Comparison of ENCODE assay signal across 8 cellular contexts in the genomic region with DNA sequence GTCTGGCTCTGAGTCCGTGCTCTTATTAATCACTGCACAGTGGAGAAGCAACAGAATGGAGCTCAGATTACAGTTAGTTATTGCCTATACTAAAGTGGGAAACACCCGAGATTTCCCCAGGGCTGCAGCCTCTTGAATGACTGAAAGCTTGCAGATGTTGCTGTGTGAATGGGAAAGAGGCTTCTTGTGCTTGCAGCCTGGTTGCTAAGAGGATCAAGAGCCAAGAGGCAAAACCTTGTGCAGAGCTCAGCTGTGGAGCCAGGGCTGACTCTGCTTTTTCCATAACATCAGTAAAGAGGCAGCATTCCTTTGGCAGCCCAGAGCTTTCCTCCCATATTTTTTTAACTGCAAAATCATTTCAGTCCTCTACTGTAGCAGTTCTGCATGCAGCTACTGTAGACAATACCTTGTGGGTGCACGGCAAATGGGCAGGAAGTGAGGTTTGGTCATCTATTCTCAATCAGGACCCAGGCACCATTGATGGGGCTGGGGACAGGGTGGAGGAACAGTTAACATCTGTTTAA.
DNase-seq lines count a peak whose midpoint lies in the region; ATAC-seq and TF ChIP-seq lines count a peak whose summit lies in the region.

No MANE protein-coding gene starts in this region.

- no peak overlapping the region for H3K4me3 Mint-ChIP-seq in GM23338

- H3K4me3 ChIP-seq in GM23338: no peak overlapping the region
- H3K4me3 ChIP-seq in heart right ventricle: no peak overlapping the region
- no peak overlapping the region for H3K4me3 ChIP-seq in spleen

- no peaks in the 10 kb centered on the region for H3K79me2 ChIP-seq in GM23338 (replicated peaks; ENCODE audit: insufficient read depth)

- no peak for TF ChIP-seq POLR2A in spleen (IDR thresholded peaks at IDR 0.05)

- H3K9me3 Mint-ChIP-seq in GM23338: peaks cover 32% of the 10 kb centered on the region

- H3F3A ChIP-seq in GM23338 (replicated peaks; ENCODE audit: low read depth): peaks cover 7% of the 10 kb centered on the region

- H3K36me3 ChIP-seq in GM23338 (ENCODE audit: insufficient read depth) (peaks cover 2% of the 10 kb centered on the region; the same call in 1 of the 2 replicates), heart right ventricle (peaks cover 0 to 34% (median 0%) of the 10 kb centered on the region in 9 donors), spleen (peaks cover 0 to 32% (median 11%) of the 10 kb centered on the region in 6 donors)

- no peaks in the 10 kb centered on the region for H3K27me3 Mint-ChIP-seq in GM23338 (ENCODE audit: insufficient read depth, low read depth, poor library complexity)

- no peak overlapping the region for H2AFZ ChIP-seq in GM23338

- ATAC-seq in GM23338: peak; percentile 80
- peak; percentile 41 to 92 (median 88) for ATAC-seq in heart right ventricle

- H3K4me2 ChIP-seq in GM23338: no peak overlapping the region

- no peaks in the 10 kb centered on the region for H3K9me2 ChIP-seq in GM23338 (ENCODE audit: insufficient read depth)

- intact Hi-C loops in heart right ventricle (cut with DNase I) (no loop called here), spleen (cut with DNase I; ENCODE audit: low total_unique reads) (no loop called here)

- H3K27ac ChIP-seq in GM23338 (ENCODE audit: low read depth): peak overlapping the region; percentile 70; the same call in 1 of the 2 replicates
- H3K27ac ChIP-seq in heart right ventricle: no peak overlapping the region
- H3K27ac ChIP-seq in spleen: no peak overlapping the region

- TF ChIP-seq CTCF in GM23338 (conservative IDR thresholded peaks at IDR 0.05; ENCODE audit: low read depth in 2 of 2): no peak
- TF ChIP-seq CTCF in heart right ventricle (IDR thresholded peaks at IDR 0.05): no peak
- no peak for TF ChIP-seq CTCF in spleen (IDR thresholded peaks at IDR 0.05 in 8 of 11, conservative IDR thresholded peaks at IDR 0.05 in 3 of 11)

- WGBS in heart right ventricle, 2 donors: 28 to 40% methylated on average over 3 of the region's 3 CpGs
- WGBS in spleen, 5 donors: 30 to 51% (median 45%) methylated on average over 3 of the region's 3 CpGs

- H3K4me1 ChIP-seq in GM23338 (ENCODE audit: insufficient read depth) (0 out of 2 replicates have a peak, but pooled peaks cover 9% of the 10 kb centered on the region), heart right ventricle (peaks cover 0 to 14% (median 3%) of the 10 kb centered on the region in 9 donors), spleen (no peaks in the 10 kb centered on the region)

- DNase-seq in DMS79 treated with DMSO at 0.1 percent for 48 hours (lab: John Stamatoyannopoulos, UW) (peak; percentile 88), GM23338 (ENCODE audit: low spot score) (peak; percentile 42), NCI-H524 treated with DMSO at 0.1 percent for 48 hours (lab: John Stamatoyannopoulos, UW) (peak; percentile 93), heart right ventricle (peak in 1 of 2 donors; percentile 54), NCI-H2081 treated with DMSO at 0.1 percent for 48 hours (lab: John Stamatoyannopoulos, UW) (no peak), ureter (ENCODE audit: low spot score) (no peak), NCI-H226 (no peak), spleen (no peak)

- H3K9me3 ChIP-seq in heart right ventricle (peaks cover 0 to 27% (median 12%) of the 10 kb centered on the region in 11 donors), spleen (peaks cover 8 to 23% (median 19%) of the 10 kb centered on the region in 8 donors)

- H3K36me3 Mint-ChIP-seq in GM23338 (ENCODE audit: low read depth): peaks cover 20% of the 10 kb centered on the region

- no peaks in the 10 kb centered on the region for H3K27me3 ChIP-seq in GM23338 (ENCODE audit: insufficient read depth)
- no peaks in the 10 kb centered on the region for H3K27me3 ChIP-seq in heart right ventricle
- no peaks in the 10 kb centered on the region for H3K27me3 ChIP-seq in spleen (replicated peaks in 1 of 7)

- H3K27ac Mint-ChIP-seq in GM23338: no peak overlapping the region

- no peaks in the 10 kb centered on the region for H4K20me1 ChIP-seq in GM23338 (replicated peaks; ENCODE audit: insufficient read depth)

- H3K4me1 Mint-ChIP-seq in GM23338: peaks cover 9% of the 10 kb centered on the region; the same call in 2 of the 3 replicates

TF ChIP-seq in GM23338, 12 proteins besides CTCF, POLR2A, EP300 and RAD21:
- TF ChIP-seq ZNF462 (CRISPR knock-in tag; IDR thresholded peaks at IDR 0.05) (no peak), ZNF331 (CRISPR knock-in tag; IDR thresholded peaks at IDR 0.05; ENCODE audit: low read depth) (peak; percentile 52)

Comparison
In these comparisons a context has a peak if more than half of its experiments do, and no peak if none do; other contexts are left out.
1. DNase-seq: peak in DMS79 treated with DMSO at 0.1 percent for 48 hours (single experiment), GM23338 (single experiment) and NCI-H524 treated with DMSO at 0.1 percent for 48 hours (single experiment); none in NCI-H2081 treated with DMSO at 0.1 percent for 48 hours (single experiment), ureter (single experiment), NCI-H226 (single experiment) and spleen (single experiment).